Comparison of ENCODE assay signal across 8 cellular contexts in the genomic region with DNA sequence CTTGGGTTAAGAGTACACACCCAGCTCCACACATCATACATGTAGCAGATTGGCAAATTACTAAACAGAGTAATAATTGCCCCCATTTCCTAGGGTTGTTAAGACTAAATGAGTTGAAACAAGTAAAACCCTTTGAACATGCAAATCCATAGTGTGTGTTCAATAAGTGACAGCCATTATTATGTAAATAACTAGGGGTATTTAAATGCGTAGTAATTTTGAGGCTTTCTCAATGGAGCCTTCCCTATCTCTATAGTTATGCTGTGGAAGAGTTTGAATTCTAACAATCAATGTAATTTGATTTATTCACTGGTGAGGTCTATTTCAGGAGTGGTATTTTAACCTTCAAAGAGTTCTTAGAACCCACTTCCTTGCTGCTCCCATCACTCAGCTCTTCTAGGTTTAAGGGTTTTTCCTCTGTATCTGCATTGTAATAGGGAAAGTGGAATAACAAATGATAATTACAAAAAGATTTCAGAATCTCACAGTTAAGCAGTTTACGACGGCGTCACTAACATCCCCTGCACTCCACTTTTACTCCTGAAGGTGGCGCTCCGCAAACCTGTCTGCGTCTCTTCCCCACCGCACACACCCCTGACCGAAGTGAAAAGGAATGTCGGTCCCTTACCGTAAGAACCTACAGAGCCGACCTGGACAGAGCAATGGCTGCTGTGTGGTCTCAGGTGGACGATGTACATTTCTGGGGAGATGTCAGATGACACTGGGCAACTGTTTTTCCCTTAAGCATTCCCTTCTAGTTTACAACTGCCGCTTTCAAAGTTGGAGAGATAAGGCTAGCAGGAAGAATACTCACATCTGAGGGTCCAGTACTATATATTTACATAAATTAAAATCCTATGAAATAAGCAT.
A peak's percentile ranks its signal among the peaks of the same experiment; 100 is the strongest.
DNase-seq lines count a peak whose midpoint lies in the region; ATAC-seq and TF ChIP-seq lines count a peak whose summit lies in the region.

No MANE protein-coding gene starts in this region.

- H3K4me3 Mint-ChIP-seq in nephron, result peak overlapping the region; percentile 14 to 41 (median 31)

- peak; percentile 93 for ATAC-seq in HCT116

- TF ChIP-seq POLR2A in HCT116 (IDR thresholded peaks at IDR 0.05; ENCODE audit: borderline replicate concordance, extremely low read depth, insufficient read depth, insufficient read length), result no peak

- H4K20me1 ChIP-seq in HCT116 (ENCODE audit: insufficient read depth), result no peaks in the 10 kb centered on the region

- H3K27ac ChIP-seq in HCT116 (ENCODE audit: low read depth, low read length), result no peak overlapping the region

- POLR2A ChIA-PET in HCT116 (lab: Charles Lee), result no interaction called here

- peaks cover 6% of the 10 kb centered on the region for H3K4me1 Mint-ChIP-seq in nephron

- H3K36me3 Mint-ChIP-seq in nephron (ENCODE audit: low read depth), result no peaks in the 10 kb centered on the region

- peak overlapping the region; percentile 59 for H3K4me2 ChIP-seq in HCT116 (ENCODE audit: low read length)

- intact Hi-C loops in HCT116 (cut with micrococcal nuclease), result loop anchor here (1.0 kb wide), 1 partner anchor 202 kb away; no protein-coding TSS in a partner anchor

- TF ChIP-seq CTCF in HCT116 (IDR thresholded peaks at IDR 0.05 in 2 of 3, conservative IDR thresholded peaks at IDR 0.05 in 1 of 3; ENCODE audit: borderline replicate concordance in 1 of 3, insufficient read depth in 1 of 3, low read depth in 2 of 3, low read length in 2 of 3) (peak; percentile 54 to 91 (median 88); a peak in 5 of 6 replicates), nephron (IDR thresholded peaks at IDR 0.05; ENCODE audit: unreplicated experiment in 3 of 3) (peak; percentile 76 to 85 (median 78))

- no peaks in the 10 kb centered on the region for H3K27me3 ChIP-seq in HCT116 (ENCODE audit: insufficient read depth, low read length)

- no peak overlapping the region for H3K27ac Mint-ChIP-seq in nephron

- RAD21 ChIA-PET in HCT116 (lab: Charles Lee; ENCODE audit: low non-redundant PET in 1 of 2, low total read pairs in 2 of 2, uncharacterized antibody in 2 of 2, unreplicated experiment in 2 of 2), result no interaction called here

- no peaks in the 10 kb centered on the region for H3K9me3 Mint-ChIP-seq in nephron

- H2AFZ ChIP-seq in HCT116 (ENCODE audit: low read depth, low read length, poor library complexity, severe bottlenecking), result no peak overlapping the region

- H3K9me2 ChIP-seq in HCT116 (ENCODE audit: insufficient read depth), result no peaks in the 10 kb centered on the region

- H3K79me2 ChIP-seq in HCT116 (ENCODE audit: insufficient read depth, low read length), result no peaks in the 10 kb centered on the region

- no peaks in the 10 kb centered on the region for H3K27me3 Mint-ChIP-seq in nephron (ENCODE audit: low read depth)

- H3K4me3 ChIP-seq in HCT116 (replicated peaks in 1 of 2; ENCODE audit: low read depth in 1 of 2, low read length in 2 of 2), result no peak overlapping the region

- BruUV-seq in HCT116 (replicated peaks; lab: Mats Ljungman, UMichigan), result no TSS peak

- in situ Hi-C loops in G401 (cut with HindIII; ENCODE audit: low sequenced_read_pairs), result loop anchor here (10.0 kb wide), 1 partner anchor 191 kb away; no protein-coding TSS in a partner anchor

- no peaks in the 10 kb centered on the region for H3K9me3 ChIP-seq in HCT116 (ENCODE audit: control insufficient read depth in 1 of 2, insufficient read depth in 1 of 2, low read depth in 1 of 2, low read length in 2 of 2)

- H3K4me1 ChIP-seq in HCT116 (ENCODE audit: control insufficient read depth in 1 of 2, insufficient read depth in 2 of 2, low read length in 2 of 2), result peaks cover 8 to 22% of the 10 kb centered on the region in 2 experiments; a peak in 3 of 4 replicates

- TF ChIP-seq RAD21 in HCT116 (IDR thresholded peaks at IDR 0.05; ENCODE audit: low read depth), result peak; percentile 72

- no peaks in the 10 kb centered on the region for H3K36me3 ChIP-seq in HCT116 (ENCODE audit: control insufficient read depth in 1 of 2, insufficient read depth in 2 of 2, low read length in 2 of 2)

- H3K9ac ChIP-seq in HCT116 (ENCODE audit: low read length), result no peak overlapping the region

- peak; percentile 35 for DNase-seq in G401 (ENCODE audit: low spot score)
- peak; percentile 54 for DNase-seq in HCT116 (ENCODE audit: low read depth, low spot score)
- DNase-seq in NCI-H226, result peak; percentile 62
- peak; percentile 40 for DNase-seq in activated T-cell treated with anti-CD3 and anti-CD28 coated beads for 48 hours (ENCODE audit: low read depth)
- peak; percentile 56 for DNase-seq in fibroblast of peridontal ligament (ENCODE audit: extremely low read depth)
- DNase-seq in stimulated activated naive CD4-positive, alpha-beta T cell treated with Interleukin-2 at 50 U/mL for 16 hours (lab: John Stamatoyannopoulos, UW), result peak; percentile 43
- no peak for DNase-seq in foreskin melanocyte

- CTCF ChIA-PET in HCT116 (lab: Charles Lee), result no interaction called here

TF ChIP-seq in HCT116, 20 proteins besides CTCF, POLR2A, EP300 and RAD21:
- no peak for TF ChIP-seq SRF (IDR thresholded peaks at IDR 0.05; ENCODE audit: low read depth)
- TF ChIP-seq SP1 (IDR thresholded peaks at IDR 0.05; ENCODE audit: low read depth), result no peak
- TF ChIP-seq SIN3A (IDR thresholded peaks at IDR 0.05; ENCODE audit: low read depth), result no peak
- peak; percentile 61 for TF ChIP-seq YY1 (IDR thresholded peaks at IDR 0.05; ENCODE audit: extremely low read depth, insufficient replicate concordance, low read depth, low read length)
- no peak for TF ChIP-seq POLR2AphosphoS5 (IDR thresholded peaks at IDR 0.05; ENCODE audit: low read depth, low read length)
- no peak for TF ChIP-seq CBX3 (IDR thresholded peaks at IDR 0.05; ENCODE audit: low read depth)
TF ChIP-seq in HCT116: peak in this region for 1.
